Comparison of ENCODE assay signal across 31 cellular contexts in genomic region chr18:58010265-58010664, GRCh38.
"Had no signal": no experiment of that assay in that cellular context is flagged by ENCODE, and none has a peak within 500 bp of the region (broad histone marks: within the 10 kb centered on the region; RNA-seq: fewer than 3 reads in every experiment).

No MANE protein-coding gene starts in this region.

- H3K9me3 Mint-ChIP-seq: natural killer cell; neural progenitor cell; stimulated activated memory B cell treated with anti-CD40 and anti-IgM and Interleukin-4, amounts not matched to agents 10 μg/mL and 1 μg/mL and 100 μg/mL, for 72 hours; stimulated activated naive CD8-positive, alpha-beta T cell treated with anti-CD3 and anti-CD28 coated beads, Interleukin-15, amount 100 ng/mL, for 72 hours had no signal

- H3K79me2 ChIP-seq: parathyroid adenoma had no signal

- H2AFZ ChIP-seq: neural progenitor cell, parathyroid adenoma had no signal

- H3K27me3 ChIP-seq: neural progenitor cell, ovary, suprapubic skin, testis, tibial artery, transverse colon, upper lobe of left lung, vagina had no signal

- H3K4me3 ChIP-seq: neural progenitor cell, ovary, psoas muscle, skin epidermis, smooth muscle cell, spleen, suprapubic skin, testis, tibial artery, transverse colon, upper lobe of left lung, vagina had no signal

- H3K27ac Mint-ChIP-seq: natural killer cell; nephron; neural progenitor cell; progenitor cell of endocrine pancreas; stimulated activated memory B cell treated with anti-CD40 and anti-IgM and Interleukin-4, amounts not matched to agents 10 μg/mL and 1 μg/mL and 100 μg/mL, for 72 hours; stimulated activated naive CD8-positive, alpha-beta T cell treated with anti-CD3 and anti-CD28 coated beads, Interleukin-15, amount 100 ng/mL, for 72 hours had no signal

- H3K4me2 ChIP-seq: neural progenitor cell, smooth muscle cell had no signal

- H3K4me3 Mint-ChIP-seq: natural killer cell; nephron; neural progenitor cell; stimulated activated memory B cell treated with anti-CD40 and anti-IgM and Interleukin-4, amounts not matched to agents 10 μg/mL and 1 μg/mL and 100 μg/mL, for 72 hours; stimulated activated naive CD8-positive, alpha-beta T cell treated with anti-CD3 and anti-CD28 coated beads, Interleukin-15, amount 100 ng/mL, for 72 hours had no signal

- H3K36me3 Mint-ChIP-seq: natural killer cell; neural progenitor cell; stimulated activated memory B cell treated with anti-CD40 and anti-IgM and Interleukin-4, amounts not matched to agents 10 μg/mL and 1 μg/mL and 100 μg/mL, for 72 hours had no signal

- DNase-seq: natural killer cell; occipital lobe; ovary; posterior cingulate gyrus; psoas muscle; right cardiac atrium; spleen; stimulated activated CD4-positive, alpha-beta T cell treated with anti-CD3 and anti-CD28 coated beads, Interleukin-12 subunit alpha, Interleukin-12 subunit beta, amount 100 ng/mL, for 4 hours; stimulated activated CD4-positive, alpha-beta T cell treated with anti-CD3 and anti-CD28 coated beads, Interleukin-1b, Interleukin-23, amount 100 ng/mL, for 48 hours; stimulated activated CD4-positive, alpha-beta T cell treated with anti-CD3 and anti-CD28 coated beads, Interleukin-4, amount 100 ng/mL, for 1 hour; stimulated activated CD4-positive, alpha-beta T cell treated with anti-CD3 and anti-CD28 coated beads, Interleukin-4, amount 100 ng/mL, for 4 hours; stimulated activated CD8-positive, alpha-beta memory T cell treated with anti-CD3 and anti-CD28 coated beads, Interleukin-4, amount 100 ng/mL, for 48 hours; stimulated activated naive CD4-positive, alpha-beta T cell; stimulated activated naive CD8-positive, alpha-beta T cell treated with anti-CD3 and anti-CD28 coated beads, Interleukin-15, amount 100 ng/mL, for 72 hours; stimulated activated naive CD8-positive, alpha-beta T cell treated with anti-CD3 and anti-CD28 coated beads, Interleukin-15, Interleukin-2, amounts not matched to agents 100 U/mL and 50 U/mL, for 24 hours; substantia nigra; testis; tibial artery; transverse colon; upper lobe of left lung had no signal

- H3K4me1 Mint-ChIP-seq: natural killer cell; nephron; neural progenitor cell; stimulated activated naive CD8-positive, alpha-beta T cell treated with anti-CD3 and anti-CD28 coated beads, Interleukin-15, amount 100 ng/mL, for 72 hours had no signal

- H3K9me3 ChIP-seq: ovary, psoas muscle, spleen, suprapubic skin, testis, tibial artery, transverse colon, upper lobe of left lung, vagina had no signal

- H3K27ac ChIP-seq: neural progenitor cell, ovary, parathyroid adenoma, psoas muscle, skin epidermis, spleen, suprapubic skin, testis, tibial artery, transverse colon, upper lobe of left lung, vagina had no signal

- H3K36me3 ChIP-seq: neural progenitor cell, ovary, spleen, suprapubic skin, tibial artery, transverse colon, upper lobe of left lung, vagina had no signal

- H3K4me1 ChIP-seq: neural progenitor cell, parathyroid adenoma, psoas muscle, suprapubic skin, testis, tibial artery, upper lobe of left lung, vagina had no signal

- ATAC-seq: natural killer cell; psoas muscle; right cardiac atrium; sciatic nerve; stimulated activated memory B cell treated with anti-CD40 and anti-IgM and Interleukin-4, amounts not matched to agents 10 μg/mL and 1 μg/mL and 100 μg/mL, for 72 hours; stimulated activated naive CD8-positive, alpha-beta T cell treated with anti-CD3 and anti-CD28 coated beads, Interleukin-15, amount 100 ng/mL, for 72 hours; stimulated activated naive CD8-positive, alpha-beta T cell treated with anti-CD3 and anti-CD28 coated beads, Interleukin-15, Interleukin-2, amounts not matched to agents 100 U/mL and 50 U/mL, for 24 hours had no signal

- H3K9ac ChIP-seq: neural progenitor cell, parathyroid adenoma had no signal

- FAIRE-seq: urothelium cell line had no signal
